32 cellular contexts compared by ENCODE assay signal in the genomic region with DNA sequence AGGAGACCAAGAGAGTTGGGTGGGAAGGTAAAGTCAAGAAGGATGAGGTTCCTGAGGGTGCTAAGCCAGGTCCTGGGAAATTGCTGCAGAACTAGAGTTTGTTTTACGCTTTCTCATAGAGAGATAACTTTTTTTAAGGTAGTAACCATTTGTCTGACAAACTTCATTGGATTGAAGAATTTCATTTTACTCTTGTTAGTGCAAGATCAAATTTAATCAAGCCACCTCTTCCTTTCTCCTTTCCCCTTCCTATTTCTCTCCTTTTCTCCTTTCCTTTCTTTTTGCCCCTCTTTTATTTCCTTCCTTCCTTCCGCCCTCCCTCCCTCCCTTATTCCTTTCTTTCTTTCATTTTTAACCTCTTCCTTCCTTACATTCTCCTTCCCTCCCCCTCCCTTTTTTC.
A peak's percentile ranks its signal among the peaks of the same experiment; 100 is the strongest.
DNase-seq lines count a peak whose midpoint lies in the region; ATAC-seq, FAIRE-seq and TF ChIP-seq lines count a peak whose summit lies in the region.
"Had no signal": no experiment of that assay in that cellular context is flagged by ENCODE, and none has a peak within 500 bp of the region (broad histone marks: within the 10 kb centered on the region; RNA-seq: fewer than 3 reads in every experiment).

No MANE protein-coding gene starts in this region.

- no peaks in the 10 kb centered on the region for H3K9me1 ChIP-seq in K562 (ENCODE audit: control insufficient read depth, insufficient read depth, low read length)

- H3K27ac ChIP-seq in HepG2 (ENCODE audit: extremely low read length, insufficient read depth, low read length) (no peak overlapping the region), right lobe of liver (no peak overlapping the region), BLaER1 (no peak overlapping the region), K562 (ENCODE audit: extremely low read depth, low read depth, low read length) (no peak overlapping the region)
- H3K27ac ChIP-seq: 22Rv1; A549; BLaER1 treated with 17β-estradiol and CSF1 and Interleukin-3, amounts not matched to agents 10 nM and 100 nM; C4-2B had no signal

- TF ChIP-seq EP300 in HepG2 (IDR thresholded peaks at IDR 0.05; ENCODE audit: low read depth in 2 of 2, low read length in 2 of 2) = no peak
- TF ChIP-seq EP300 in HepG2 (CRISPR knock-in tag; IDR thresholded peaks at IDR 0.05; ENCODE audit: borderline replicate concordance) = no peak
- no peak for TF ChIP-seq EP300 in K562 (IDR thresholded peaks at IDR 0.05; ENCODE audit: low read length)

- CTCF ChIA-PET in HepG2 (lab: Yijun Ruan, JAX; ENCODE audit: low intra/inter-chr PET ratio, low total read pairs) = no interaction called here
- CTCF ChIA-PET in K562 (lab: Yijun Ruan, JAX; ENCODE audit: low intra/inter-chr PET ratio) = no interaction called here

- POLR2A ChIA-PET in HepG2 (lab: Yijun Ruan, JAX) = no interaction called here
- POLR2A ChIA-PET in K562 (lab: Yijun Ruan, JAX) = no interaction called here

- H3K4me3 ChIP-seq in HepG2 (replicated peaks in 1 of 3; ENCODE audit: insufficient read depth in 1 of 3, low read depth in 2 of 3, low read length in 3 of 3) (no peak overlapping the region), right lobe of liver (no peak overlapping the region), BLaER1 (no peak overlapping the region), K562 (no peak overlapping the region)
- H3K4me3 ChIP-seq: A549; BLaER1 treated with 17β-estradiol and CSF1 and Interleukin-3, amounts not matched to agents 10 nM and 100 nM had no signal

- no peaks in the 10 kb centered on the region for H3K36me3 ChIP-seq in HepG2 (replicated peaks in 1 of 2; ENCODE audit: control insufficient read depth in 1 of 2, insufficient read depth in 2 of 2, low read length in 2 of 2)
- H3K36me3 ChIP-seq in right lobe of liver = no peaks in the 10 kb centered on the region
- H3K36me3 ChIP-seq in BLaER1 = no peaks in the 10 kb centered on the region
- no peaks in the 10 kb centered on the region for H3K36me3 ChIP-seq in K562 (ENCODE audit: control insufficient read depth, insufficient read depth, low read length)
- H3K36me3 ChIP-seq: BE2C; BLaER1 treated with 17β-estradiol and CSF1 and Interleukin-3, amounts not matched to agents 10 nM and 100 nM had no signal

- no peak overlapping the region for H3K9ac ChIP-seq in HepG2 (ENCODE audit: insufficient read depth, low read depth, low read length)
- H3K9ac ChIP-seq in BLaER1 = no peak overlapping the region
- no peak overlapping the region for H3K9ac ChIP-seq in K562 (ENCODE audit: insufficient read depth in 1 of 2, low read depth in 2 of 2, low read length in 2 of 2)
- H3K9ac ChIP-seq: BLaER1 treated with 17β-estradiol and CSF1 and Interleukin-3, amounts not matched to agents 10 nM and 100 nM had no signal

- H3K79me2 ChIP-seq in HepG2 (ENCODE audit: insufficient read depth, low read length) (no peaks in the 10 kb centered on the region), K562 (ENCODE audit: control insufficient read depth, insufficient read depth, low read length) (no peaks in the 10 kb centered on the region)

- intact Hi-C loops in HepG2 (cut with micrococcal nuclease; ENCODE audit: unreplicated experiment) = no loop called here
- intact Hi-C loops in right lobe of liver (cut with DNase I) = no loop called here
- intact Hi-C loops in K562 (cut with micrococcal nuclease) = no loop called here

- no peak for FAIRE-seq in HepG2 (lab: Jason Lieb, UNC)
- no peak for FAIRE-seq in K562 (lab: Jason Lieb, UNC)
- FAIRE-seq: A204.1, A549, D721Med had no signal

- ATAC-seq in HepG2 (no peak), right lobe of liver (no peak), K562 (no peak)
- ATAC-seq: A549; CD8-positive, alpha-beta T cell had no signal

- H3K4me2 ChIP-seq in HepG2 (ENCODE audit: low read depth, low read length) = no peak overlapping the region
- H3K4me2 ChIP-seq in BLaER1 = 0 out of 2 replicates have a peak overlapping the region, but pooled peaks have one; percentile 20
- H3K4me2 ChIP-seq in K562 (ENCODE audit: insufficient read depth, low read length) = no peak overlapping the region
- H3K4me2 ChIP-seq: A549 had no signal

- TF ChIP-seq RAD21 in HepG2 (CRISPR knock-in tag; IDR thresholded peaks at IDR 0.05) (no peak), K562 (CRISPR knock-in tag; conservative IDR thresholded peaks at IDR 0.05 in 1 of 2, IDR thresholded peaks at IDR 0.05 in 1 of 2) (no peak)

- TF ChIP-seq CTCF in HepG2 (CRISPR knock-in tag; IDR thresholded peaks at IDR 0.05) = no peak
- TF ChIP-seq CTCF in right lobe of liver (IDR thresholded peaks at IDR 0.05) = no peak
- no peak for TF ChIP-seq CTCF in K562 (IDR thresholded peaks at IDR 0.05 in 2 of 3, conservative IDR thresholded peaks at IDR 0.05 in 1 of 3; ENCODE audit: insufficient read depth in 2 of 3, low read depth in 1 of 3, low read length in 3 of 3)

- H4K20me1 ChIP-seq in HepG2 (ENCODE audit: insufficient read depth, low read length) (no peaks in the 10 kb centered on the region), BLaER1 (no peaks in the 10 kb centered on the region), K562 (replicated peaks; ENCODE audit: control insufficient read depth, insufficient read depth, low read length) (no peaks in the 10 kb centered on the region)
- H4K20me1 ChIP-seq: BLaER1 treated with 17β-estradiol and CSF1 and Interleukin-3, amounts not matched to agents 10 nM and 100 nM had no signal

- 0 out of 5 replicates have a peak, but pooled peaks cover 0 to 4% of the 10 kb centered on the region in 2 experiments for H3K27me3 ChIP-seq in HepG2 (ENCODE audit: control insufficient read depth in 1 of 2, insufficient read depth in 2 of 2, low read length in 2 of 2)
- no peaks in the 10 kb centered on the region for H3K27me3 ChIP-seq in right lobe of liver
- no peaks in the 10 kb centered on the region for H3K27me3 ChIP-seq in BLaER1
- H3K27me3 ChIP-seq in K562 (ENCODE audit: control insufficient read depth in 2 of 2, insufficient read depth in 2 of 2, low read length in 2 of 2) = no peaks in the 10 kb centered on the region
- H3K27me3 ChIP-seq: BLaER1 treated with 17β-estradiol and CSF1 and Interleukin-3, amounts not matched to agents 10 nM and 100 nM had no signal

- H3K9me3 ChIP-seq in HepG2 (ENCODE audit: low read length) (no peaks in the 10 kb centered on the region), right lobe of liver (no peaks in the 10 kb centered on the region), BLaER1 (no peaks in the 10 kb centered on the region), K562 (replicated peaks; ENCODE audit: control insufficient read depth, insufficient read depth, low read depth, low read length) (no peaks in the 10 kb centered on the region)
- H3K9me3 ChIP-seq: A549, BE2C, Caco-2 had no signal

- DNase-seq in HepG2 (ENCODE audit: low spot score) = no peak
- no peak for DNase-seq in right lobe of liver
- no peak for DNase-seq in K562 (ENCODE audit: extremely low read depth in 1 of 4, low spot score in 3 of 4)
- DNase-seq in NOMO-1 treated with dmso at 0.1 percent for 144 hours (lab: John Stamatoyannopoulos, UW; ENCODE audit: unreplicated experiment) = no peak
- no peak for DNase-seq in HCEC 1CT
- DNase-seq: 8988T; ACHN; AML-193; BE2C; C1 segment of cervical spinal cord; Caco-2; Calu3; CD4-positive, alpha-beta memory T cell; CD4-positive, alpha-beta T cell; CD4-positive, CD25-positive, alpha-beta regulatory T cell; CD8-positive, alpha-beta memory T cell; CD8-positive, alpha-beta T cell; COR-L47; DMS 273 treated with DMSO at 0.1 percent for 48 hours; DMS153; DMS53; DMS79; DMS79 treated with DMSO at 0.1 percent for 48 hours; DND-41; EL had no signal

- TF ChIP-seq POLR2A in HepG2 (IDR thresholded peaks at IDR 0.05; ENCODE audit: insufficient read depth in 1 of 2, low read depth in 2 of 2, low read length in 2 of 2) (no peak), right lobe of liver (IDR thresholded peaks at IDR 0.05) (no peak), K562 (conservative IDR thresholded peaks at IDR 0.05) (no peak)

- 7% methylated on average over 2 of the region's 2 CpGs for WGBS in HepG2 (ENCODE audit: low lambda C conversion rate)
- 50% methylated on average over 2 of the region's 2 CpGs for WGBS in right lobe of liver (ENCODE audit: insufficient coverage, low coverage, low lambda C conversion rate, missing lambda C conversion rate)
- WGBS in K562 (ENCODE audit: insufficient coverage, low coverage, missing lambda C conversion rate) = 0% methylated on average over 1 of the region's 2 CpGs

- H3K4me1 ChIP-seq in HepG2 (ENCODE audit: insufficient read depth, low read length) (peaks cover 14% of the 10 kb centered on the region), right lobe of liver (no peaks in the 10 kb centered on the region), BLaER1 (peaks cover 7% of the 10 kb centered on the region), K562 (replicated peaks in 1 of 2; ENCODE audit: control insufficient read depth in 2 of 2, insufficient read depth in 2 of 2, low read length in 2 of 2) (no peaks in the 10 kb centered on the region)
- H3K4me1 ChIP-seq: A549, BE2C had no signal

- in situ Hi-C loops in HepG2 (cut with HindIII; ENCODE audit: extremely low pct_ligation_motif_present, low pct_unique_long_range_greater_than_20kb) = no loop called here
- in situ Hi-C loops in K562 (cut with MboI) = no loop called here

- no TSS peak for BruUV-seq in HepG2 (replicated peaks; lab: Mats Ljungman, UMichigan)
- no TSS peak for BruUV-seq in K562 (replicated peaks; lab: Mats Ljungman, UMichigan)

- H2AFZ ChIP-seq in HepG2 (ENCODE audit: low read length) (no peak overlapping the region), K562 (ENCODE audit: low read depth, low read length) (no peak overlapping the region)

TF ChIP-seq in HepG2, 621 proteins besides CTCF, POLR2A, EP300 and RAD21:
- TF ChIP-seq HNRNPK (IDR thresholded peaks at IDR 0.05; ENCODE audit: low read depth, low read length, poor library complexity, severe bottlenecking) (peak; percentile 86), ARNT (IDR thresholded peaks at IDR 0.05) (no peak)

TF ChIP-seq in K562, 482 proteins besides CTCF, POLR2A, EP300 and RAD21:
- TF ChIP-seq PCBP2 (IDR thresholded peaks at IDR 0.05; ENCODE audit: low read depth, low read length, poor library complexity, severe bottlenecking) = peak; percentile 81
- TF ChIP-seq TEAD2 (tag; IDR thresholded peaks at IDR 0.05) = no peak
- TF ChIP-seq, protein P1, sequence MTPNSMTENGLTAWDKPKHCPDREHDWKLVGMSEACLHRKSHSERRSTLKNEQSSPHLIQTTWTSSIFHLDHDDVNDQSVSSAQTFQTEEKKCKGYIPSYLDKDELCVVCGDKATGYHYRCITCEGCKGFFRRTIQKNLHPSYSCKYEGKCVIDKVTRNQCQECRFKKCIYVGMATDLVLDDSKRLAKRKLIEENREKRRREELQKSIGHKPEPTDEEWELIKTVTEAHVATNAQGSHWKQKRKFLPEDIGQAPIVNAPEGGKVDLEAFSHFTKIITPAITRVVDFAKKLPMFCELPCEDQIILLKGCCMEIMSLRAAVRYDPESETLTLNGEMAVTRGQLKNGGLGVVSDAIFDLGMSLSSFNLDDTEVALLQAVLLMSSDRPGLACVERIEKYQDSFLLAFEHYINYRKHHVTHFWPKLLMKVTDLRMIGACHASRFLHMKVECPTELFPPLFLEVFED (CRISPR knock-in tag; conservative IDR thresholded peaks at IDR 0.05) = no peak
